Comparison of ENCODE assay signal across 22 cellular contexts in the genomic region with DNA sequence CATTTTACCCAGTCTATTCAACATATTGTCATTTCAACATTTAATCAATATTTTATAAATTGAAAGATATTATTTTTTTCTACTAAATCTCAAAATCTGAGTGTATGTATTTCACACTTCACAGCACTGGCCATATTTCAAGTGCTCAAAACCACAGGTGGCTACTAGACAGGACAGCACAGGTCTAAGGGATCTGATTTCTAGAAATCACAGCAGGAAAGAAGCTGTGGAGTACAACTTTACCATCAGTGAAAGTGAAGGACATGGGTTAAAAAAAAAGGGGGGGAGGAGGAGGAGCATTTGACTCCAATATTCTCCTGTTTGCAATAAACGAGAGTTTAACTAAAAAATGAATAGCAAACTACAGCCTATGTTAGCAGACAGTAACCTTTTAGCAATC. TPM values are rescaled to one million over a fixed set of nuclear protein-coding genes. Genes with fewer than 3 reads are reported as not detected.
A peak's percentile ranks its signal among the peaks of the same experiment; 100 is the strongest.
DNase-seq lines count a peak whose midpoint lies in the region; ATAC-seq and TF ChIP-seq lines count a peak whose summit lies in the region.
"Had no signal": no experiment of that assay in that cellular context is flagged by ENCODE, and none has a peak within 500 bp of the region (broad histone marks: within the 10 kb centered on the region; RNA-seq: fewer than 3 reads in every experiment).

No MANE protein-coding gene starts in this region.

- H3K4me1 Mint-ChIP-seq in type B pancreatic cell (ENCODE audit: unreplicated experiment): peaks cover 18% of the 10 kb centered on the region

- H3K27ac Mint-ChIP-seq in type B pancreatic cell: peak overlapping the region; percentile 60
- H3K27ac Mint-ChIP-seq: activated CD4-positive, alpha-beta memory T cell treated with anti-CD3 and anti-CD28 coated beads, Interleukin-2, amount 10 ng/mL, durations not matched to agents 7 days and 5 days; activated naive CD8-positive, alpha-beta T cell treated with anti-CD3 and anti-CD28 coated beads for 36 hours; dendritic cell treated with granulocyte-macrophage colony-stimulating factor and Interleukin-4, amounts not matched to agents 40 ng/mL and 50 ng/mL, for 4 days had no signal

- ATAC-seq in left ventricle myocardium superior: no peak
- ATAC-seq in HG03175 (IDR thresholded peaks at IDR 0.05; ENCODE audit: unreplicated experiment): no peak
- ATAC-seq: PC-3 had no signal

- no peaks in the 10 kb centered on the region for H3K27me3 ChIP-seq in prostate gland (replicated peaks; ENCODE audit: insufficient read depth)
- H3K27me3 ChIP-seq: BE2C, upper lobe of left lung had no signal

- peaks cover 5% of the 10 kb centered on the region for H3K4me1 ChIP-seq in prostate gland (replicated peaks)

- H3K9me3 ChIP-seq in prostate gland: no peaks in the 10 kb centered on the region
- H3K9me3 ChIP-seq: BE2C, HAP-1, upper lobe of left lung had no signal

- H3K36me3 ChIP-seq in prostate gland: no peaks in the 10 kb centered on the region
- H3K36me3 ChIP-seq: BE2C, upper lobe of left lung had no signal

- H3K27me3 Mint-ChIP-seq in type B pancreatic cell: peaks cover 4% of the 10 kb centered on the region
- H3K27me3 Mint-ChIP-seq: activated CD4-positive, alpha-beta memory T cell treated with anti-CD3 and anti-CD28 coated beads, Interleukin-2, amount 10 ng/mL, durations not matched to agents 7 days and 5 days; activated naive CD8-positive, alpha-beta T cell treated with anti-CD3 and anti-CD28 coated beads for 36 hours; dendritic cell treated with granulocyte-macrophage colony-stimulating factor and Interleukin-4, amounts not matched to agents 40 ng/mL and 50 ng/mL, for 4 days had no signal

- WGBS in prostate gland: 40% methylated on average over 1 of the region's 1 CpG

- TF ChIP-seq CTCF in VCaP (conservative IDR thresholded peaks at IDR 0.05) (no peak), type B pancreatic cell (conservative IDR thresholded peaks at IDR 0.05) (no peak), prostate gland (IDR thresholded peaks at IDR 0.05) (no peak)

- H3K27ac ChIP-seq in VCaP (0 out of 2 replicates have a peak overlapping the region, but pooled peaks have one; percentile 99), prostate gland (no peak overlapping the region)
- H3K27ac ChIP-seq: HL-60, upper lobe of left lung had no signal

- intact Hi-C loops in prostate gland (cut with DNase I) (no loop called here), left ventricle myocardium superior (cut with micrococcal nuclease) (no loop called here)

- peaks cover 5% of the 10 kb centered on the region for H3K9me3 Mint-ChIP-seq in type B pancreatic cell
- H3K9me3 Mint-ChIP-seq: activated CD4-positive, alpha-beta memory T cell treated with anti-CD3 and anti-CD28 coated beads, Interleukin-2, amount 10 ng/mL, durations not matched to agents 7 days and 5 days; activated naive CD8-positive, alpha-beta T cell treated with anti-CD3 and anti-CD28 coated beads for 36 hours; dendritic cell treated with granulocyte-macrophage colony-stimulating factor and Interleukin-4, amounts not matched to agents 40 ng/mL and 50 ng/mL, for 4 days had no signal

- H3K4me3 Mint-ChIP-seq in type B pancreatic cell: peak overlapping the region; percentile 21
- H3K4me3 Mint-ChIP-seq: activated CD4-positive, alpha-beta memory T cell treated with anti-CD3 and anti-CD28 coated beads, Interleukin-2, amount 10 ng/mL, durations not matched to agents 7 days and 5 days; activated naive CD8-positive, alpha-beta T cell treated with anti-CD3 and anti-CD28 coated beads for 36 hours; dendritic cell treated with granulocyte-macrophage colony-stimulating factor and Interleukin-4, amounts not matched to agents 40 ng/mL and 50 ng/mL, for 4 days had no signal

- H3K4me3 ChIP-seq in prostate gland: no peak overlapping the region
- H3K4me3 ChIP-seq: HAP-1, upper lobe of left lung had no signal

- peaks cover 25% of the 10 kb centered on the region for H3K36me3 Mint-ChIP-seq in type B pancreatic cell

- TF ChIP-seq POLR2A in prostate gland (IDR thresholded peaks at IDR 0.05): no peak

- DNase-seq in NCI-H748 (lab: John Stamatoyannopoulos, UW; ENCODE audit: unreplicated experiment) (peak; percentile 3), NCI-H748 treated with DMSO at 0.1 percent for 48 hours (lab: John Stamatoyannopoulos, UW) (no peak), NCI-H187 (lab: John Stamatoyannopoulos, UW) (peak; percentile 8 to 34), type B pancreatic cell (ENCODE audit: extremely low spot score, unreplicated experiment) (no peak), prostate gland (ENCODE audit: low spot score) (no peak), left ventricle myocardium superior (no peak)
- DNase-seq: activated CD4-positive, alpha-beta memory T cell treated with anti-CD3 and anti-CD28 coated beads, Interleukin-2, amount 10 ng/mL, durations not matched to agents 7 days and 5 days; activated naive CD8-positive, alpha-beta T cell treated with anti-CD3 and anti-CD28 coated beads for 36 hours; BE2C; caudate nucleus; COR-L47; NCI-H1105; NCI-H82; PC-3; SHP77 treated with DMSO at 0.1 percent for 48 hours; stimulated activated CD8-positive, alpha-beta memory T cell treated with anti-CD3 and anti-CD28 coated beads, Interleukin-4, amount 100 ng/mL, for 48 hours; upper lobe of left lung had no signal

RNA-seq across cellular contexts. Expression of a gene that starts 4.5 kb away (rescaled TPM):
- total RNA-seq in type B pancreatic cell (ENCODE audit: low replicate concordance) (13.2 and 13.4 TPM in 2 replicates), prostate gland (1 to 10 TPM; 7.0 to 7.7 TPM), left ventricle myocardium superior (6.6 TPM)

Comparison
In these comparisons a context has a peak if more than half of its experiments do, and no peak if none do; other contexts are left out.
1. DNase-seq: peak in NCI-H748 (single experiment) and NCI-H187 (2 of 2); none in NCI-H748 treated with DMSO at 0.1 percent for 48 hours (single experiment), type B pancreatic cell (single experiment), prostate gland (single experiment) and left ventricle myocardium superior (single experiment).